ENCODE assay signal across 11 cellular contexts in the genomic region with DNA sequence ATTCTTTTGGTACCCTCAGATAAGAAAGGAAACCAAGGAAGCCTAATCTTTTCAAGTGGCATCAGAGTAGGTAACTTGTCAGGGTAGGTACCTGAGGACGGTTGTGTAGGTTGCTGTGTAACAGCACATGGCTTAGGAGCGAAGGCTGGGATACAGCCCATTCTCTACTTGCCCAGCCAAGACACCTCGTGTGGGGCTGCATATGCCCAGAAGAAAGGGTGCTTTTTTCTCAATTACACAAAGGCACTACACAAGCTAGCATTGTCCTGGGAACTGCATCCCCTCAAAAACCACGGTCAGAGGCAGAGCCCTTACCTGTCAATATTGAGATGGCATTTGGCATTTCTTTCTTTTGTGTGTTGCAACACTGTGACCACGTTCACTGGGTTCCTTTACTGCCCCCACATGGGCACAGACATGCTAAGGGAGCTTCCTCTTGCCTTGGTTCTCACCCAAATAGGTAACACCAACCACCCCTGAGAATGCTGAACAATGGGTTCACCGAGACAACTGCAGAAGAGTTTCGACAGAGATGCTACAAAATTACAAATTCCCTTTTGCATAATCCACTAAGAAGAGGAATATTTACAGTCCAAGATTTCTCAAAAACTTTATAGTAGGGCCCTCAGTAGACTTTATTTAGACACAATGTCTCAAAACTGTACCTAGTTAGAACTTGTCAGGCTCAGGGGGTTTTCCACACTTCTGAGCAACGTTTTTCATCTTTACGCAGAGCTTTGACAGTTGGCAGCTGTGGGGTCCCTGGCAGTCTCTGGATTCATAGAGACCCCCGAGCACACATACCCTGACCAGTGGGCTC. TPM values are rescaled to one million over a fixed set of nuclear protein-coding genes. Genes with fewer than 3 reads are reported as not detected.
DNase-seq lines count a peak whose midpoint lies in the region; ATAC-seq, FAIRE-seq and TF ChIP-seq lines count a peak whose summit lies in the region.
"Had no signal": no experiment of that assay in that cellular context is flagged by ENCODE, and none has a peak within 500 bp of the region (broad histone marks: within the 10 kb centered on the region; RNA-seq: fewer than 3 reads in every experiment).

No MANE protein-coding gene starts in this region.

- no peak overlapping the region for H3K4me3 ChIP-seq in HL-60 (replicated peaks; ENCODE audit: insufficient read depth, low read length)
- H3K4me3 ChIP-seq in small intestine (ENCODE audit: low read depth in 1 of 2, low read length in 2 of 2), result no peak overlapping the region
- no peak overlapping the region for H3K4me3 ChIP-seq in left lung
- no peak overlapping the region for H3K4me3 ChIP-seq in MG63

- no peaks in the 10 kb centered on the region for H3K36me3 Mint-ChIP-seq in activated CD4-positive, alpha-beta T cell treated with anti-CD3 and anti-CD28 coated beads, Interleukin-2, amount 10 ng/mL, durations not matched to agents 7 days and 5 days (ENCODE audit: low read depth)
- H3K36me3 Mint-ChIP-seq in progenitor cell of endocrine pancreas (ENCODE audit: insufficient read depth), result no peaks in the 10 kb centered on the region

- H3K4me3 Mint-ChIP-seq in activated CD4-positive, alpha-beta T cell treated with anti-CD3 and anti-CD28 coated beads, Interleukin-2, amount 10 ng/mL, durations not matched to agents 7 days and 5 days, result no peak overlapping the region
- H3K4me3 Mint-ChIP-seq in progenitor cell of endocrine pancreas (ENCODE audit: low read depth), result no peak overlapping the region

- DNase-seq in activated CD4-positive, alpha-beta T cell treated with anti-CD3 and anti-CD28 coated beads, Interleukin-2, amount 50 U/mL, for 1 hour, result peak; percentile 13
- DNase-seq in activated CD4-positive, alpha-beta T cell treated with anti-CD3 and anti-CD28 coated beads, Interleukin-2, amount 10 ng/mL, durations not matched to agents 7 days and 5 days, result no peak
- DNase-seq in HL-60 (ENCODE audit: low read depth in 1 of 2, low spot score in 1 of 2) (peak; percentile 52 to 61), small intestine (peak; percentile 41), left lung (no peak), MG63 (no peak), progenitor cell of endocrine pancreas (ENCODE audit: low spot score, unreplicated experiment) (no peak)
- DNase-seq: IMR-90 had no signal

- intact Hi-C loops in left lung (cut with DNase I), result loop anchor here in 1 of 2 donors (10.0 kb wide), 1 partner anchor 55 kb away; no protein-coding TSS in a partner anchor

- peaks cover 0 to 2% of the 10 kb centered on the region in 2 donors for H3K4me1 ChIP-seq in small intestine (ENCODE audit: control insufficient read depth in 2 of 2, insufficient read depth in 1 of 2, low read depth in 1 of 2, low read length in 1 of 2)
- H3K4me1 ChIP-seq in left lung, result peaks cover 0 to 10% of the 10 kb centered on the region in 2 donors

- POLR2A ChIA-PET in activated CD4-positive, alpha-beta T cell treated with anti-CD3 and anti-CD28 coated beads, Interleukin-2, amount 10 ng/mL, durations not matched to agents 7 days and 5 days (lab: Charles Lee), result no interaction called here

- TF ChIP-seq CTCF in HL-60 (IDR thresholded peaks at IDR 0.05; ENCODE audit: insufficient read depth, low read length) (peak; percentile 13), left lung (IDR thresholded peaks at IDR 0.05) (no peak), progenitor cell of endocrine pancreas (IDR thresholded peaks at IDR 0.05; ENCODE audit: unreplicated experiment) (no peak)

- H3K27ac ChIP-seq in HL-60 (replicated peaks) (no peak overlapping the region), small intestine (ENCODE audit: low read depth in 1 of 2, low read length in 1 of 2) (no peak overlapping the region), left lung (no peak overlapping the region)
- H3K27ac ChIP-seq: epithelial cell of prostate, VCaP had no signal

- H3K9me3 ChIP-seq in small intestine (ENCODE audit: control insufficient read depth, low read depth) (no peaks in the 10 kb centered on the region), left lung (no peaks in the 10 kb centered on the region), MG63 (no peaks in the 10 kb centered on the region)

- H3K27me3 ChIP-seq in HL-60 (ENCODE audit: insufficient read depth, poor library complexity, severe bottlenecking) (no peaks in the 10 kb centered on the region), small intestine (ENCODE audit: control insufficient read depth in 2 of 2, insufficient read depth in 2 of 2, low read length in 2 of 2) (no peaks in the 10 kb centered on the region), left lung (no peaks in the 10 kb centered on the region), MG63 (no peaks in the 10 kb centered on the region)

- no peak overlapping the region for H3K27ac Mint-ChIP-seq in activated CD4-positive, alpha-beta T cell treated with anti-CD3 and anti-CD28 coated beads, Interleukin-2, amount 10 ng/mL, durations not matched to agents 7 days and 5 days
- no peak overlapping the region for H3K27ac Mint-ChIP-seq in progenitor cell of endocrine pancreas

- H3K27me3 Mint-ChIP-seq in activated CD4-positive, alpha-beta T cell treated with anti-CD3 and anti-CD28 coated beads, Interleukin-2, amount 10 ng/mL, durations not matched to agents 7 days and 5 days, result peaks cover 3% of the 10 kb centered on the region
- no peaks in the 10 kb centered on the region for H3K27me3 Mint-ChIP-seq in progenitor cell of endocrine pancreas

- CTCF ChIA-PET in activated CD4-positive, alpha-beta T cell treated with anti-CD3 and anti-CD28 coated beads, Interleukin-2, amount 10 ng/mL, durations not matched to agents 7 days and 5 days (lab: Charles Lee), result interaction anchor here (0.6 to 3.2 kb wide), 5 partner anchors 8 to 1891 kb away, joined by 3 to 11 read pairs (median 9); no protein-coding TSS in a partner anchor

- no peak for FAIRE-seq in small intestine (lab: Jason Lieb, UNC)

- H3K36me3 ChIP-seq in small intestine (ENCODE audit: control insufficient read depth in 2 of 2, insufficient read depth in 2 of 2, low read length in 2 of 2) (no peaks in the 10 kb centered on the region), left lung (no peaks in the 10 kb centered on the region), MG63 (no peaks in the 10 kb centered on the region)

- peaks cover 3% of the 10 kb centered on the region for H3K9me3 Mint-ChIP-seq in activated CD4-positive, alpha-beta T cell treated with anti-CD3 and anti-CD28 coated beads, Interleukin-2, amount 10 ng/mL, durations not matched to agents 7 days and 5 days
- H3K9me3 Mint-ChIP-seq in progenitor cell of endocrine pancreas (ENCODE audit: low read depth), result no peaks in the 10 kb centered on the region

- ATAC-seq in GM21737 (IDR thresholded peaks at IDR 0.05; ENCODE audit: unreplicated experiment) (peak; percentile 79), left lung (no peak)

- 53 to 69% (median 59%) methylated on average over 10 of the region's 10 CpGs for WGBS in small intestine, 3 donors

- H3K4me1 Mint-ChIP-seq in activated CD4-positive, alpha-beta T cell treated with anti-CD3 and anti-CD28 coated beads, Interleukin-2, amount 10 ng/mL, durations not matched to agents 7 days and 5 days, result peaks cover 21% of the 10 kb centered on the region
- H3K4me1 Mint-ChIP-seq in progenitor cell of endocrine pancreas (ENCODE audit: low read depth), result peaks cover 7% of the 10 kb centered on the region

RNA-seq across cellular contexts. Expression of a gene that starts 35.8 kb away (rescaled TPM):
- under 1 TPM; 0.74 to 0.75 TPM for total RNA-seq in activated CD4-positive, alpha-beta T cell treated with anti-CD3 and anti-CD28 coated beads, Interleukin-2, amount 10 ng/mL, durations not matched to agents 7 days and 5 days
- polyA plus RNA-seq in small intestine, result under 1 TPM in 2 of 3 donors, not detected in 1; 0.18 to 0.54 TPM
- total RNA-seq in left lung, result 1 to 10 TPM in 1 of 2 donors, under 1 TPM in 1; 0.99 to 8.8 TPM
- not detected in 2 replicates for total RNA-seq in MG63 (2014; rRNA removed; shearing (Covaris generic); ENCODE audit: low replicate concordance)
- total RNA-seq in progenitor cell of endocrine pancreas, result not detected in 2 replicates

Comparison
In these comparisons a context has a peak if more than half of its experiments do, and no peak if none do; other contexts are left out.
1. DNase-seq: peak in activated CD4-positive, alpha-beta T cell treated with anti-CD3 and anti-CD28 coated beads, Interleukin-2, amount 50 U/mL, for 1 hour (single experiment), HL-60 (2 of 2) and small intestine (single experiment); none in activated CD4-positive, alpha-beta T cell treated with anti-CD3 and anti-CD28 coated beads, Interleukin-2, amount 10 ng/mL, durations not matched to agents 7 days and 5 days (single experiment), left lung (0 of 2), MG63 (single experiment) and progenitor cell of endocrine pancreas (single experiment).